ENCODE assay signal across 2 cellular contexts in the genomic region with DNA sequence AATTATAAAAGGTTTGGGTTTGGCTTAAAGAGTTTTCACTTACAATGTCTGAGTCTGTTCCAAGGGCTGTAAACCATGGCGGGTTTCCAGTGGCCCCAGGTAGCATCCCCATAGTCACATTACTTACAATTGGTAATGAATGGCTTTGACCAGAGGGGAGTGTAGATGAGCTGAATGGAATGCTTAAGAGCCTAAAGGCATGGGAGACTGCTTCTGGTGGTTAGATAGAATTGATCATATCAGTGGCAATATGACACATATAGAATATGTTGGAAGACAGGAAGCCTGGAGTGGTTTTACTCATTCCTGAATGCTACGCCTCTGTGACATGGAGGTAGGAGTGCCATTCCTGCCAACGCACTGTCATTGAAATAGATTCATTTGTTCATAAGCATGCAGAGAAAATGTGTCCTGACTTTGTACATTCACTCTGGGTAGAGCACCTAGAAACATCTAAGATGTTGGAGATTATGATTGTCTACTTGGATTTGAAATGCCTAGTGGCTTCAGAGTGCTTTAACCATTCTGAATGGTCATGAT.
TF ChIP-seq lines count a peak whose summit lies in the region.

No MANE protein-coding gene starts in this region.

TF ChIP-seq in SK-N-SH, 30 proteins besides CTCF, POLR2A, EP300 and RAD21 (continued from another document):
- TF ChIP-seq PBX3 (IDR thresholded peaks at IDR 0.05) (peak; percentile 47; the same call in 1 of the 2 replicates), NFIC (IDR thresholded peaks at IDR 0.05; ENCODE audit: borderline replicate concordance) (peak; percentile 10; the same call in 1 of the 2 replicates), TCF12 (IDR thresholded peaks at IDR 0.05) (peak; percentile 54)

TF ChIP-seq in SK-N-SH treated with all-trans-retinoic acid at 6 μM for 48 hours, 23 proteins besides CTCF, POLR2A, EP300 and RAD21 (continued from another document):
- TF ChIP-seq CREB5 (CRISPR knock-in tag; IDR thresholded peaks at IDR 0.05; ENCODE audit: low read depth): no peak
- TF ChIP-seq ESRRG (CRISPR knock-in tag; IDR thresholded peaks at IDR 0.05): no peak
- TF ChIP-seq PPARA (CRISPR knock-in tag; IDR thresholded peaks at IDR 0.05; ENCODE audit: borderline replicate concordance): no peak
- TF ChIP-seq RARB (CRISPR knock-in tag; IDR thresholded peaks at IDR 0.05): no peak
- no peak for TF ChIP-seq PATZ1 (CRISPR knock-in tag; IDR thresholded peaks at IDR 0.05; ENCODE audit: borderline replicate concordance)
- no peak for TF ChIP-seq ZNF70 (CRISPR knock-in tag; IDR thresholded peaks at IDR 0.05)
- no peak for TF ChIP-seq OSR1 (CRISPR knock-in tag; IDR thresholded peaks at IDR 0.05)
- no peak for TF ChIP-seq TOX (CRISPR knock-in tag; IDR thresholded peaks at IDR 0.05; ENCODE audit: borderline replicate concordance)
- TF ChIP-seq, protein P1, sequence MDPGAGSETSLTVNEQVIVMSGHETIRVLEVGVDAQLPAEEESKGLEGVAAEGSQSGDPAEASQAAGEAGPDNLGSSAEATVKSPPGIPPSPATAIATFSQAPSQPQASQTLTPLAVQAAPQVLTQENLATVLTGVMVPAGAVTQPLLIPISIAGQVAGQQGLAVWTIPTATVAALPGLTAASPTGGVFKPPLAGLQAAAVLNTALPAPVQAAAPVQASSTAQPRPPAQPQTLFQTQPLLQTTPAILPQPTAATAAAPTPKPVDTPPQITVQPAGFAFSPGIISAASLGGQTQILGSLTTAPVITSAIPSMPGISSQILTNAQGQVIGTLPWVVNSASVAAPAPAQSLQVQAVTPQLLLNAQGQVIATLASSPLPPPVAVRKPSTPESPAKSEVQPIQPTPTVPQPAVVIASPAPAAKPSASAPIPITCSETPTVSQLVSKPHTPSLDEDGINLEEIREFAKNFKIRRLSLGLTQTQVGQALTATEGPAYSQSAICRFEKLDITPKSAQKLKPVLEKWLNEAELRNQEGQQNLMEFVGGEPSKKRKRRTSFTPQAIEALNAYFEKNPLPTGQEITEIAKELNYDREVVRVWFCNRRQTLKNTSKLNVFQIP (CRISPR knock-in tag; IDR thresholded peaks at IDR 0.05; ENCODE audit: borderline replicate concordance, low read depth): no peak
